ENCODE assay signal across 25 cellular contexts in the genomic region with DNA sequence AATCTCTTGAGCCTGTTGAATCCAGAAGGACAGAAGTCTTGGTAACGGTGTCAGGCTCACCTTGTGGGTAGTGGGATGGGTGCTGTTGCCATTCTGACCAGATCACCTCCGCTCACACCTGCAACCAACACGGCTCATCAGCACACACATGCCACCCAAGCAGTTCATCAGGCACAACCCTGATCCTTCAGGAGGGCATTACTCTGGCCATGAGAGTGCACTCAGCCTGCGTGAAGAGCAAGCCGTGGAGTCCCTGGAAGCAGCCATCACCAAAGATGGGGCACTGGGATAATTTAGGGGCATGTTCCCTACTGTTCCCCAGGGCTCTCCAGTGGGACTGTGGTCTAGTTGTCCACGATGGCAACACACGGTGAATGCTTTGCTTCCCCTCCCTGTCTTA.
"Had no signal": no experiment of that assay in that cellular context is flagged by ENCODE, and none has a peak within 500 bp of the region (broad histone marks: within the 10 kb centered on the region; RNA-seq: fewer than 3 reads in every experiment).

No MANE protein-coding gene starts in this region.

- H3K27me3 Mint-ChIP-seq: central memory CD8-positive, alpha-beta T cell had no signal

- H3K4me3 ChIP-seq: colonic mucosa, esophagus squamous epithelium, heart right ventricle, left lung, ovary, right lobe of liver, thoracic aorta, tibial nerve, upper lobe of left lung had no signal

- H3K36me3 Mint-ChIP-seq: natural killer cell; stimulated activated effector memory CD8-positive, alpha-beta T cell treated with anti-CD3 and anti-CD28 coated beads, Interleukin-12 subunit alpha, Interleukin-12 subunit beta, amount 100 ng/mL, for 72 hours had no signal

- H3K9me3 Mint-ChIP-seq: central memory CD8-positive, alpha-beta T cell; natural killer cell; neural crest cell had no signal

- H3K9me3 ChIP-seq: colonic mucosa, ovary, right lobe of liver had no signal

- H3K4me1 Mint-ChIP-seq: central memory CD8-positive, alpha-beta T cell; natural killer cell had no signal

- H3K36me3 ChIP-seq: colonic mucosa, esophagus squamous epithelium, heart right ventricle, left lung, ovary, right lobe of liver, thoracic aorta, tibial nerve, upper lobe of left lung had no signal

- H3K27ac Mint-ChIP-seq: dendritic cell treated with granulocyte-macrophage colony-stimulating factor and Interleukin-4, amounts not matched to agents 40 ng/mL and 50 ng/mL, for 4 days; endodermal cell; natural killer cell; stimulated activated effector memory CD8-positive, alpha-beta T cell treated with anti-CD3 and anti-CD28 coated beads, Interleukin-12 subunit alpha, Interleukin-12 subunit beta, amount 100 ng/mL, for 72 hours had no signal

- H3K27me3 ChIP-seq: colonic mucosa, heart right ventricle, left lung, ovary, right lobe of liver, tibial nerve, upper lobe of left lung had no signal

- ATAC-seq: heart right ventricle; left cardiac atrium; left lung; natural killer cell; stimulated activated effector memory CD8-positive, alpha-beta T cell treated with anti-CD3 and anti-CD28 coated beads, Interleukin-12 subunit alpha, Interleukin-12 subunit beta, amount 100 ng/mL, for 72 hours; stimulated activated naive CD8-positive, alpha-beta T cell treated with anti-CD3 and anti-CD28 coated beads, Interleukin-15, Interleukin-2, amounts not matched to agents 100 U/mL and 50 U/mL, for 24 hours had no signal

- H3K4me3 Mint-ChIP-seq: central memory CD8-positive, alpha-beta T cell; dendritic cell treated with granulocyte-macrophage colony-stimulating factor and Interleukin-4, amounts not matched to agents 40 ng/mL and 50 ng/mL, for 4 days; endodermal cell; natural killer cell; neural crest cell; stimulated activated effector memory CD8-positive, alpha-beta T cell treated with anti-CD3 and anti-CD28 coated beads, Interleukin-12 subunit alpha, Interleukin-12 subunit beta, amount 100 ng/mL, for 72 hours had no signal

- DNase-seq: colonic mucosa; effector CD8-positive, alpha-beta T cell; endodermal cell; erythroblast; esophagus squamous epithelium; foreskin melanocyte; glutamatergic neuron; heart right ventricle; hippocampal formation; left cardiac atrium; left lung; natural killer cell; ovary; right lobe of liver; small intestine; stimulated activated CD4-positive, alpha-beta T cell treated with anti-CD3 and anti-CD28 coated beads, Interleukin-2, amount 100 ng/mL, for 24 hours; stimulated activated CD4-positive, alpha-beta T cell treated with anti-CD3 and anti-CD28 coated beads, Interleukin-4, amount 100 ng/mL, for 24 hours; stimulated activated naive CD8-positive, alpha-beta T cell treated with anti-CD3 and anti-CD28 coated beads, Interleukin-15, Interleukin-2, amounts not matched to agents 100 U/mL and 50 U/mL, for 24 hours; upper lobe of left lung had no signal

- H3K27ac ChIP-seq: colonic mucosa, esophagus squamous epithelium, heart right ventricle, left lung, ovary, right lobe of liver, thoracic aorta, tibial nerve, upper lobe of left lung had no signal

- H3K4me1 ChIP-seq: colonic mucosa, left lung, right lobe of liver had no signal
